Comparison of ENCODE assay signal across 1 cellular context in the genomic region with DNA sequence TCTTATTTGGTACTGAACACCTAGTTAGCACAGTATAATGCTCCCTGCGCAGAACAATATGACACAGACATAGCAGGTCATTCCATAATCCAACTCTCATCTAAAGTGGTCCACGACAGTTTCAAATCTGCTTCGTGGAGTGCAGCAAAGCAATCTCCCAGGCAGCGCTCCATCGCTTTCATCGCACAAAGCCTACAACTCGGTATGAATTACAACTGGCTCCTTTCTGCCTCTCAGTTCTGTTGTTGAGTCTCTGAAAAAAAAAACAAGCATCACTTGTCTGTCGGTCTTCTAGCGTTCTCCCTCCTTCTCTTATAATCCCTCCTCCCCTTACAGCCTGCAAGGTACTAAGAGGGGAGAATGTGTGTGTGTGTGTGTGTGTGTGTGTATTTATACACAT.
TF ChIP-seq lines count a peak whose summit lies in the region.

No MANE protein-coding gene starts in this region.

TF ChIP-seq in WTC11, 78 proteins besides CTCF, POLR2A, EP300 and RAD21 (continued from another document):
- TF ChIP-seq, protein P1, sequence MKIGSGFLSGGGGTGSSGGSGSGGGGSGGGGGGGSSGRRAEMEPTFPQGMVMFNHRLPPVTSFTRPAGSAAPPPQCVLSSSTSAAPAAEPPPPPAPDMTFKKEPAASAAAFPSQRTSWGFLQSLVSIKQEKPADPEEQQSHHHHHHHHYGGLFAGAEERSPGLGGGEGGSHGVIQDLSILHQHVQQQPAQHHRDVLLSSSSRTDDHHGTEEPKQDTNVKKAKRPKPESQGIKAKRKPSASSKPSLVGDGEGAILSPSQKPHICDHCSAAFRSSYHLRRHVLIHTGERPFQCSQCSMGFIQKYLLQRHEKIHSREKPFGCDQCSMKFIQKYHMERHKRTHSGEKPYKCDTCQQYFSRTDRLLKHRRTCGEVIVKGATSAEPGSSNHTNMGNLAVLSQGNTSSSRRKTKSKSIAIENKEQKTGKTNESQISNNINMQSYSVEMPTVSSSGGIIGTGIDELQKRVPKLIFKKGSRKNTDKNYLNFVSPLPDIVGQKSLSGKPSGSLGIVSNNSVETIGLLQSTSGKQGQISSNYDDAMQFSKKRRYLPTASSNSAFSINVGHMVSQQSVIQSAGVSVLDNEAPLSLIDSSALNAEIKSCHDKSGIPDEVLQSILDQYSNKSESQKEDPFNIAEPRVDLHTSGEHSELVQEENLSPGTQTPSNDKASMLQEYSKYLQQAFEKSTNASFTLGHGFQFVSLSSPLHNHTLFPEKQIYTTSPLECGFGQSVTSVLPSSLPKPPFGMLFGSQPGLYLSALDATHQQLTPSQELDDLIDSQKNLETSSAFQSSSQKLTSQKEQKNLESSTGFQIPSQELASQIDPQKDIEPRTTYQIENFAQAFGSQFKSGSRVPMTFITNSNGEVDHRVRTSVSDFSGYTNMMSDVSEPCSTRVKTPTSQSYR (CRISPR knock-in tag; IDR thresholded peaks at IDR 0.05): no peak
- TF ChIP-seq MXD4 (CRISPR knock-in tag; IDR thresholded peaks at IDR 0.05; ENCODE audit: borderline replicate concordance): no peak
